8 cellular contexts compared by ENCODE assay signal in genomic region chr12:11653215-11653753, GRCh38. TPM values are rescaled to one million over a fixed set of nuclear protein-coding genes. Genes with fewer than 3 reads are reported as not detected.
DNase-seq lines count a peak whose midpoint lies in the region; ATAC-seq and TF ChIP-seq lines count a peak whose summit lies in the region.

No MANE protein-coding gene starts in this region.

- H3K36me3 Mint-ChIP-seq in activated CD4-positive, alpha-beta memory T cell treated with anti-CD3 and anti-CD28 coated beads for 36 hours = peaks cover 42% of the 10 kb centered on the region

- no peak overlapping the region for H2AFZ ChIP-seq in PC-3 (ENCODE audit: low read length)

- H4K20me1 ChIP-seq in PC-3 (ENCODE audit: low read length) = peaks cover 10% of the 10 kb centered on the region; the same call in 1 of the 2 replicates

- POLR2A ChIA-PET in activated CD4-positive, alpha-beta memory T cell treated with anti-CD3 and anti-CD28 coated beads for 36 hours (lab: Charles Lee) = interaction anchor here (0.8 to 1.6 kb wide), 8 partner anchors 9 to 380 kb away, joined by 3 to 9 read pairs (median 3); no protein-coding TSS in a partner anchor
- POLR2A ChIA-PET in PC-3 (lab: Charles Lee; ENCODE audit: unreplicated experiment) = no interaction called here

- no peaks in the 10 kb centered on the region for H3K27me3 Mint-ChIP-seq in activated CD4-positive, alpha-beta memory T cell treated with anti-CD3 and anti-CD28 coated beads for 36 hours

- peak; percentile 68 to 70 for DNase-seq in AML-193 (lab: John Stamatoyannopoulos, UW)
- peak; percentile 80 for DNase-seq in activated CD4-positive, alpha-beta memory T cell treated with anti-CD3 and anti-CD28 coated beads for 36 hours
- peak; percentile 46 for DNase-seq in fibroblast of pulmonary artery (ENCODE audit: low read depth)
- DNase-seq in stimulated activated CD4-positive, alpha-beta T cell treated with anti-CD3 and anti-CD28 coated beads, Interleukin-1b, Interleukin-23, amount 100 ng/mL, for 4 hours (ENCODE audit: low read depth in 2 of 2) = peak; percentile 14 to 16
- DNase-seq in PC-3 = no peak

- H3K27me3 ChIP-seq in PC-3 (ENCODE audit: low read length) = no peaks in the 10 kb centered on the region

- H3K4me3 Mint-ChIP-seq in activated CD4-positive, alpha-beta memory T cell treated with anti-CD3 and anti-CD28 coated beads for 36 hours = peak overlapping the region; percentile 87

- no peak overlapping the region for H3K4me2 ChIP-seq in PC-3 (ENCODE audit: low read length)

- peaks cover 63% of the 10 kb centered on the region for H3K79me2 ChIP-seq in PC-3 (ENCODE audit: low read length)

- intact Hi-C loops in activated CD4-positive, alpha-beta memory T cell treated with anti-CD3 and anti-CD28 coated beads for 36 hours (cut with micrococcal nuclease) = loop anchor here (1.0 to 5.0 kb wide), 7 partner anchors 50 to 1074 kb away; no protein-coding TSS in a partner anchor
- intact Hi-C loops in PC-3 (cut with micrococcal nuclease) = no loop called here

- peaks cover 58% of the 10 kb centered on the region for H3K4me1 Mint-ChIP-seq in activated CD4-positive, alpha-beta memory T cell treated with anti-CD3 and anti-CD28 coated beads for 36 hours (ENCODE audit: low read depth)

- peak overlapping the region; percentile 97 for H3K27ac Mint-ChIP-seq in activated CD4-positive, alpha-beta memory T cell treated with anti-CD3 and anti-CD28 coated beads for 36 hours

- H3K4me1 ChIP-seq in PC-3 (ENCODE audit: insufficient read depth, low read length) = peaks cover 14% of the 10 kb centered on the region

- CTCF ChIA-PET in activated CD4-positive, alpha-beta memory T cell treated with anti-CD3 and anti-CD28 coated beads for 36 hours (lab: Charles Lee) = interaction anchor here (1.1 to 2.0 kb wide), 4 partner anchors 74 to 380 kb away, joined by 3 to 9 read pairs (median 5); no protein-coding TSS in a partner anchor
- CTCF ChIA-PET in PC-3 (lab: Charles Lee) = no interaction called here

- H3K9me3 ChIP-seq in PC-3 (ENCODE audit: low read length) = no peaks in the 10 kb centered on the region

- no peaks in the 10 kb centered on the region for H3K9me3 Mint-ChIP-seq in activated CD4-positive, alpha-beta memory T cell treated with anti-CD3 and anti-CD28 coated beads for 36 hours

- no peaks in the 10 kb centered on the region for H3K36me3 ChIP-seq in PC-3 (ENCODE audit: low read depth, low read length)

- TF ChIP-seq CTCF in fibroblast of pulmonary artery (IDR thresholded peaks at IDR 0.05; ENCODE audit: low read length, missing control alignments) (no peak), PC-3 (conservative IDR thresholded peaks at IDR 0.05; ENCODE audit: low read depth, low read length) (no peak)

- H3K27ac ChIP-seq in PC-3 (ENCODE audit: low read length) = no peak overlapping the region

- BruUV-seq in PC-3 (replicated peaks; lab: Mats Ljungman, UMichigan) = no TSS peak

- H3F3A ChIP-seq in PC-3 (ENCODE audit: low read length, unreplicated experiment) = no peaks in the 10 kb centered on the region

- H3K9me2 ChIP-seq in PC-3 (replicated peaks; ENCODE audit: low read length) = no peaks in the 10 kb centered on the region

- ATAC-seq in HG02610 (IDR thresholded peaks at IDR 0.05; ENCODE audit: unreplicated experiment) (peak; percentile 31), HG03095 (IDR thresholded peaks at IDR 0.05; ENCODE audit: unreplicated experiment) (no peak), PC-3 (no peak), HG03521 (IDR thresholded peaks at IDR 0.05; ENCODE audit: unreplicated experiment) (no peak)

- H3K4me3 ChIP-seq in fibroblast of pulmonary artery (replicated peaks; ENCODE audit: low read depth, low read length) (no peak overlapping the region), PC-3 (ENCODE audit: low read length) (no peak overlapping the region)

- H3K9ac ChIP-seq in PC-3 (ENCODE audit: low read length) = no peak overlapping the region

RNA-seq across cellular contexts. Expression of gene ETV6, which starts 3.8 kb away (rescaled TPM):
- total RNA-seq in activated CD4-positive, alpha-beta memory T cell treated with anti-CD3 and anti-CD28 coated beads for 36 hours = 10 to 100 TPM; 55.3 to 57.5 TPM
- 5.0 and 6.6 TPM in 2 replicates for total RNA-seq in PC-3 (2014; rRNA removed)
